In the genomic region with DNA sequence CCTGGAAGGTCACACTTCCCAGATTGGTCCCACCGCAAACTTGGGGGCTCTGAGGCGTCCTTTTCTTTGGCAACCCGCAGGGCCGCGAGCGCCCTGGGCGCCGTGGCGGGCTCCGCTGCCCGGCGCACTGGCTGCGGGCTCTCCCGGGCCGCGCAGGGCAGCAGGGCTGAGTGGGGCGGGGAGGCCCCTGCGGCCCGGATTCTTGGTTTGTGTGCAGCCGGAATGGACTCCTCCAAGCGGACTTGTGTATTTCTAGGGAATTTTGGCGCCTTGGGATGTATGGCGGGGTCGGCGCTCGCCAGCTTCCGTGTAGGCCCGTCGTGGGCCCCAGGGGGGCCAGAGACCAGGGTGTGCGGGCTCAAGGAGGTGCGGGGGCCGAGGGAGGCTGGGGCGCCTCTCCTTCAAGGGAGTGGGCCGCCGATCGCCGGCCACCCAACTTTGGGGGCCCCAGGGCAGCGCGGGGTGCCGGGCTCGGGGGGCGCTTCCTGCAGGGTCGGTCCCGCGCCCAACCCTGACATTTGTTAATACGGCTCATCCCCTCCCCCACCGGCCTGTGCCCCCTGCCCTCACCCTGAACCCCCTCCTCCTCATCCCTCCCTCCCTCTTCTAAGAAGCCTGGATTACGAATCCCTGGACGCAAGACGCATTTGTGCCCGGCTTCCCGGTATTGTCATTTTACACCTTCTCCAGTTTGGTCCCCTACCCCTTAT, we compare ENCODE assay signal across 8 cellular contexts. TPM values are rescaled to one million over a fixed set of nuclear protein-coding genes. Genes with fewer than 3 reads are reported as not detected.
DNase-seq lines count a peak whose midpoint lies in the region; ATAC-seq, FAIRE-seq and TF ChIP-seq lines count a peak whose summit lies in the region.

No MANE protein-coding gene starts in this region.

- no peak for TF ChIP-seq CTCF in keratinocyte (optimal IDR thresholded peaks at IDR 0.05 in 1 of 3, IDR thresholded peaks at IDR 0.05 in 1 of 3, conservative IDR thresholded peaks at IDR 0.05 in 1 of 3; ENCODE audit: extremely low read depth in 1 of 3, insufficient read depth in 2 of 3, low read length in 3 of 3)

- peaks cover 34% of the 10 kb centered on the region for H3K4me1 ChIP-seq in keratinocyte (ENCODE audit: control insufficient read depth, extremely low read depth, insufficient read depth, low read length)

- peak overlapping the region; percentile 96 for H3K4me2 ChIP-seq in keratinocyte (ENCODE audit: control insufficient read depth, extremely low read depth, insufficient read depth, low read depth, low read length)

- peaks cover 30% of the 10 kb centered on the region for H3K4me1 Mint-ChIP-seq in activated naive CD4-positive, alpha-beta T cell treated with anti-CD3 and anti-CD28 coated beads for 36 hours (ENCODE audit: low read depth)
- H3K4me1 Mint-ChIP-seq in stimulated activated naive CD8-positive, alpha-beta T cell treated with anti-CD3 and anti-CD28 coated beads, Interleukin-15, amount 100 ng/mL, for 72 hours: peaks cover 39% of the 10 kb centered on the region

- no peaks in the 10 kb centered on the region for H3K9me1 ChIP-seq in keratinocyte (ENCODE audit: control insufficient read depth, extremely low read depth, insufficient read depth, low read length)

- peak overlapping the region; percentile 82 for H2AFZ ChIP-seq in keratinocyte (ENCODE audit: control insufficient read depth, low read length)

- CTCF ChIA-PET in activated naive CD4-positive, alpha-beta T cell treated with anti-CD3 and anti-CD28 coated beads for 36 hours (lab: Charles Lee): no interaction called here

- peaks cover 55% of the 10 kb centered on the region for H3K27me3 Mint-ChIP-seq in activated naive CD4-positive, alpha-beta T cell treated with anti-CD3 and anti-CD28 coated beads for 36 hours (ENCODE audit: low read depth)
- peaks cover 77% of the 10 kb centered on the region for H3K27me3 Mint-ChIP-seq in stimulated activated naive CD8-positive, alpha-beta T cell treated with anti-CD3 and anti-CD28 coated beads, Interleukin-15, amount 100 ng/mL, for 72 hours

- H3K4me3 Mint-ChIP-seq in activated naive CD4-positive, alpha-beta T cell treated with anti-CD3 and anti-CD28 coated beads for 36 hours: peak overlapping the region; percentile 93
- H3K4me3 Mint-ChIP-seq in stimulated activated naive CD8-positive, alpha-beta T cell treated with anti-CD3 and anti-CD28 coated beads, Interleukin-15, amount 100 ng/mL, for 72 hours: peak overlapping the region; percentile 92 to 97

- no peaks in the 10 kb centered on the region for H3K36me3 ChIP-seq in keratinocyte (ENCODE audit: control insufficient read depth in 2 of 2, extremely low read depth in 1 of 2, insufficient read depth in 2 of 2, low read length in 2 of 2)

- H3K27ac ChIP-seq in keratinocyte (ENCODE audit: control insufficient read depth, insufficient read depth, low read length): peak overlapping the region; percentile 94

- ATAC-seq in stimulated activated naive CD8-positive, alpha-beta T cell treated with anti-CD3 and anti-CD28 coated beads, Interleukin-15, amount 100 ng/mL, for 72 hours: peak; percentile 60
- ATAC-seq in GM21526 (IDR thresholded peaks at IDR 0.05; ENCODE audit: low FRiP score, unreplicated experiment) (no peak), HG03097 (IDR thresholded peaks at IDR 0.05; ENCODE audit: low FRiP score, unreplicated experiment) (no peak)

- intact Hi-C loops in activated naive CD4-positive, alpha-beta T cell treated with anti-CD3 and anti-CD28 coated beads for 36 hours (cut with micrococcal nuclease): loop anchor here (2.0 to 5.0 kb wide), 3 partner anchors 142 to 575 kb away; no protein-coding TSS in a partner anchor

- H3K36me3 Mint-ChIP-seq in activated naive CD4-positive, alpha-beta T cell treated with anti-CD3 and anti-CD28 coated beads for 36 hours (ENCODE audit: low read depth): peaks cover 4% of the 10 kb centered on the region

- no peak for FAIRE-seq in keratinocyte (lab: Jason Lieb, UNC)
- no peak for FAIRE-seq in HTR-8/SVneo (lab: Jason Lieb, UNC)

- no peaks in the 10 kb centered on the region for H3K9me3 Mint-ChIP-seq in activated naive CD4-positive, alpha-beta T cell treated with anti-CD3 and anti-CD28 coated beads for 36 hours
- H3K9me3 Mint-ChIP-seq in stimulated activated naive CD8-positive, alpha-beta T cell treated with anti-CD3 and anti-CD28 coated beads, Interleukin-15, amount 100 ng/mL, for 72 hours: no peaks in the 10 kb centered on the region

- no peaks in the 10 kb centered on the region for H3K27me3 ChIP-seq in keratinocyte (ENCODE audit: control insufficient read depth, extremely low read depth, insufficient read depth, low read length)

- H3K27ac Mint-ChIP-seq in activated naive CD4-positive, alpha-beta T cell treated with anti-CD3 and anti-CD28 coated beads for 36 hours: peak overlapping the region; percentile 84
- H3K27ac Mint-ChIP-seq in stimulated activated naive CD8-positive, alpha-beta T cell treated with anti-CD3 and anti-CD28 coated beads, Interleukin-15, amount 100 ng/mL, for 72 hours: peak overlapping the region; percentile 95 to 97

- peak; percentile 9 for DNase-seq in activated naive CD4-positive, alpha-beta T cell treated with anti-CD3 and anti-CD28 coated beads for 36 hours
- DNase-seq in activated naive CD4-positive, alpha-beta T cell treated with Interleukin-2 at 50 U/mL for 16 hours: no peak
- DNase-seq in astrocyte of the hippocampus (ENCODE audit: low read depth, low spot score) (peak; percentile 70), keratinocyte (ENCODE audit: low read depth, low spot score) (no peak), HTR-8/SVneo (ENCODE audit: insufficient read length, low spot score) (no peak)
- peak; percentile 12 to 13 for DNase-seq in stimulated activated naive CD8-positive, alpha-beta T cell treated with anti-CD3 and anti-CD28 coated beads, Interleukin-15, amount 100 ng/mL, for 72 hours

- peak overlapping the region; percentile 68 to 91 (median 86) for H3K4me3 ChIP-seq in keratinocyte (ENCODE audit: control insufficient read depth in 2 of 3, extremely low read depth in 1 of 3, insufficient read depth in 2 of 3, low read depth in 1 of 3, low read length in 3 of 3)

- no peaks in the 10 kb centered on the region for H3K9me3 ChIP-seq in keratinocyte (ENCODE audit: control insufficient read depth, low read depth, low read length)

- peaks cover 37% of the 10 kb centered on the region for H3K79me2 ChIP-seq in keratinocyte (ENCODE audit: control insufficient read depth, insufficient read depth, low read length)

- dilution Hi-C loops in keratinocyte (cut with MboI; ENCODE audit: extremely low pct_ligation_motif_present, low sequenced_read_pairs): no loop called here

- peak overlapping the region; percentile 97 for H3K9ac ChIP-seq in keratinocyte (ENCODE audit: control insufficient read depth, extremely low read depth, insufficient read depth, low read length)

- H4K20me1 ChIP-seq in keratinocyte (ENCODE audit: control insufficient read depth, extremely low read depth, insufficient read depth, low read length): no peaks in the 10 kb centered on the region

RNA-seq across cellular contexts. Expression of a gene that starts 2.4 kb away (rescaled TPM):
- 1 to 10 TPM; 2.0 to 2.1 TPM for total RNA-seq in activated naive CD4-positive, alpha-beta T cell treated with anti-CD3 and anti-CD28 coated beads for 36 hours
- polyA plus RNA-seq in keratinocyte: 2.0 to 2.5 TPM (median 2.3 TPM) in 3 replicates
- polyA plus RNA-seq in keratinocyte (2011; ENCODE audit: low read depth): 7.9 TPM
- 2.0 and 2.1 TPM in 2 replicates for polyA plus RNA-seq in keratinocyte (2011; cell fraction: cytosol; rRNA removed)
- polyA plus RNA-seq in keratinocyte (2011; cell fraction: nucleus; rRNA removed): 7.9 and 11.9 TPM in 2 replicates
- 6.4 and 7.5 TPM in 2 replicates for polyA plus RNA-seq in keratinocyte (2012; ENCODE audit: low replicate concordance)
- 3.0 to 6.2 TPM (median 3.9 TPM) in 3 replicates for polyA minus RNA-seq in keratinocyte
- 4.8 TPM for polyA minus RNA-seq in keratinocyte (2011; cell fraction: cytosol; rRNA and poly(A)+ RNA removed)
- polyA minus RNA-seq in keratinocyte (2011; cell fraction: nucleus; rRNA and poly(A)+ RNA removed): 9.3 and 9.6 TPM in 2 replicates

Comparison
In these comparisons a context has a peak if more than half of its experiments do, and no peak if none do; other contexts are left out.
1. DNase-seq: peak in activated naive CD4-positive, alpha-beta T cell treated with anti-CD3 and anti-CD28 coated beads for 36 hours (single experiment), astrocyte of the hippocampus (single experiment) and stimulated activated naive CD8-positive, alpha-beta T cell treated with anti-CD3 and anti-CD28 coated beads, Interleukin-15, amount 100 ng/mL, for 72 hours (2 of 2); none in activated naive CD4-positive, alpha-beta T cell treated with Interleukin-2 at 50 U/mL for 16 hours (single experiment), keratinocyte (single experiment) and HTR-8/SVneo (single experiment).